ENCODE assay signal across 25 cellular contexts in the genomic region with DNA sequence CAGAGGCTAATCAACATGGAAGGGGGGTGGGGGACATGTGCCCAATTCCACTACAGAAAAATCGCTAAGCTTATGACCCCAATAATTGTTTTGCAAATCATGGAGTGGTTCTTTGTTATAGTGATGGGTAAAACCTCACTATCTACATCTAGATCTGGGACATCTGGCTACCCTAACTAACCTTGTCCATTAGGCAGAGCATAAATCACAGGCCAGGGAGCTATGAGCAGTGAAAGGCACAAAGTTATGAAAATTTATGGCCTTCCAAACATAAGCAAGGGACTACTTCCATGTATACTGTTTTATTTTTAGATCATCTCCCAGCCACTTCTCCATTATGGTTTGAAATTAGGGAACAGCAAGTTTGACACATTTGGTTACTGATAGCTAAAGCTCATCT.
DNase-seq lines count a peak whose midpoint lies in the region; ATAC-seq and FAIRE-seq lines count a peak whose summit lies in the region.
"Had no signal": no experiment of that assay in that cellular context is flagged by ENCODE, and none has a peak within 500 bp of the region (broad histone marks: within the 10 kb centered on the region; RNA-seq: fewer than 3 reads in every experiment).

No MANE protein-coding gene starts in this region.

- no peak for ATAC-seq in left cardiac atrium
- ATAC-seq: GM12878 had no signal

- intact Hi-C loops in left cardiac atrium (cut with DNase I) = no loop called here

- FAIRE-seq in RCC 7860 (lab: Jason Lieb, UNC) = no peak
- FAIRE-seq: A204.1, GM12878, GM12892, GM18507 had no signal

- peak; percentile 33 for DNase-seq in SHP77 treated with DMSO at 0.1 percent for 48 hours (lab: John Stamatoyannopoulos, UW)
- DNase-seq in SHP77 (lab: John Stamatoyannopoulos, UW) = no peak
- peak; percentile 7 for DNase-seq in MV-4-11 (lab: John Stamatoyannopoulos, UW)
- peak; percentile 74 for DNase-seq in SK-N-DZ (ENCODE audit: low spot score)
- peak; percentile 38 for DNase-seq in left kidney (ENCODE audit: low read depth, low spot score)
- DNase-seq in RCC 7860 (ENCODE audit: low spot score) = no peak
- DNase-seq in left cardiac atrium = no peak
- no peak for DNase-seq in C1 segment of cervical spinal cord (lab: John Stamatoyannopoulos, UW)
- DNase-seq: 8988T; ACHN; BE2C; CD4-positive, alpha-beta memory T cell; CD4-positive, CD25-positive, alpha-beta regulatory T cell; CD8-positive, alpha-beta memory T cell; COR-L47; DMS153; DMS53; DMS79; DND-41; EL; GDM1 had no signal

Comparison
In these comparisons a context has a peak if more than half of its experiments do, and no peak if none do; other contexts are left out.
1. DNase-seq: peak in SHP77 treated with DMSO at 0.1 percent for 48 hours (single experiment), MV-4-11 (single experiment), SK-N-DZ (single experiment) and left kidney (single experiment); none in SHP77 (0 of 2), RCC 7860 (single experiment), left cardiac atrium (single experiment) and C1 segment of cervical spinal cord (0 of 14).